Comparison of ENCODE assay signal across 9 cellular contexts in genomic region chr1:181083842-181084605, GRCh38. TPM values are rescaled to one million over a fixed set of nuclear protein-coding genes. Genes with fewer than 3 reads are reported as not detected.
DNase-seq lines count a peak whose midpoint lies in the region; ATAC-seq lines count a peak whose summit lies in the region.
"Had no signal": no experiment of that assay in that cellular context is flagged by ENCODE, and none has a peak within 500 bp of the region (broad histone marks: within the 10 kb centered on the region; RNA-seq: fewer than 3 reads in every experiment).

No MANE protein-coding gene starts in this region.

- H3K4me1 ChIP-seq in right cardiac atrium (ENCODE audit: control insufficient read depth, insufficient read depth, low read length), result no peaks in the 10 kb centered on the region

- ATAC-seq in GM18519 (IDR thresholded peaks at IDR 0.05; ENCODE audit: low FRiP score, unreplicated experiment) (peak; percentile 43), HG03460 (IDR thresholded peaks at IDR 0.05; ENCODE audit: unreplicated experiment) (peak; percentile 39), right cardiac atrium (peak; percentile 44 to 53)

- DNase-seq in CD1c-positive myeloid dendritic cell (ENCODE audit: extremely low spot score), result peak; percentile 82
- peak; percentile 94 for DNase-seq in OCI-M1 (lab: John Stamatoyannopoulos, UW)
- DNase-seq in activated gamma-delta T cell treated with anti-CD3 and anti-CD28 coated beads, Interleukin-2, amount 50 U/mL, for 16 hours (ENCODE audit: low read depth), result peak; percentile 31
- DNase-seq in right cardiac atrium, result peak in 2 of 3 donors; percentile 34 to 59
- peak; percentile 29 for DNase-seq in stimulated activated CD8-positive, alpha-beta memory T cell treated with anti-CD3 and anti-CD28 coated beads, Interleukin-15, amount 100 ng/mL, for 1 hour (ENCODE audit: low read depth)
- no peak for DNase-seq in dedifferentiated amniotic fluid mesenchymal stem cell (ENCODE audit: extremely low spot score)

- H3K27ac ChIP-seq in right cardiac atrium (ENCODE audit: low read length), result no peak overlapping the region
- H3K27ac ChIP-seq: KMS-11 had no signal

- no peak overlapping the region for H3K4me3 ChIP-seq in right cardiac atrium (ENCODE audit: low read length)

- intact Hi-C loops in right cardiac atrium (cut with DNase I), result loop anchor here in 2 of 4 donors (2.0 to 10.0 kb wide), 2 partner anchors 49 to 59 kb away; partner anchors contain the start of gene MR1 (in 1 of the 2)

- H3K9me3 ChIP-seq in right cardiac atrium (ENCODE audit: control insufficient read depth, low read length), result no peaks in the 10 kb centered on the region

- WGBS in right cardiac atrium, result 31% methylated on average over 6 of the region's 6 CpGs

- H3K27me3 ChIP-seq in right cardiac atrium (ENCODE audit: control insufficient read depth, insufficient read depth), result no peaks in the 10 kb centered on the region

RNA-seq across cellular contexts. Expression of gene IER5, which starts 4.5 kb away (rescaled TPM):
- 10 to 100 TPM; 21.9 to 32.6 (median 28.2) TPM for total RNA-seq in right cardiac atrium
- 63.8 TPM for polyA plus RNA-seq in right cardiac atrium

RNA-seq across cellular contexts. Expression of gene MR1, which starts 50.2 kb away (rescaled TPM):
- total RNA-seq in right cardiac atrium, result 10 to 100 TPM in 3 of 4 donors, 1 to 10 TPM in 1; 9.0 to 16.1 (median 12.2) TPM
- 3.0 TPM for polyA plus RNA-seq in right cardiac atrium
